ENCODE assay signal across 12 cellular contexts in genomic region chr1:26761217-26761616, GRCh38. TPM values are rescaled to one million over a fixed set of nuclear protein-coding genes. Genes with fewer than 3 reads are reported as not detected.
A peak's percentile ranks its signal among the peaks of the same experiment; 100 is the strongest.
DNase-seq lines count a peak whose midpoint lies in the region; ATAC-seq and TF ChIP-seq lines count a peak whose summit lies in the region.
"Had no signal": no experiment of that assay in that cellular context is flagged by ENCODE, and none has a peak within 500 bp of the region (broad histone marks: within the 10 kb centered on the region; RNA-seq: fewer than 3 reads in every experiment).

No MANE protein-coding gene starts in this region.

- H3K36me3 ChIP-seq in RWPE2 (ENCODE audit: low read depth) (peaks cover 96% of the 10 kb centered on the region), Karpas-422 (ENCODE audit: insufficient read depth, low read length) (peaks cover 51% of the 10 kb centered on the region)

- H3K27ac Mint-ChIP-seq in activated naive CD4-positive, alpha-beta T cell treated with anti-CD3 and anti-CD28 coated beads, Interleukin-2, amount 50 U/mL, for 24 hours, result peak overlapping the region; percentile 35
- no peak overlapping the region for H3K27ac Mint-ChIP-seq in activated naive CD4-positive, alpha-beta T cell treated with anti-CD3 and anti-CD28 coated beads for 36 hours
- H3K27ac Mint-ChIP-seq in stimulated activated effector memory CD8-positive, alpha-beta T cell treated with anti-CD3 and anti-CD28 coated beads, Interleukin-12 subunit alpha, Interleukin-12 subunit beta, amount 100 ng/mL, for 72 hours, result peak overlapping the region; percentile 86
- no peak overlapping the region for H3K27ac Mint-ChIP-seq in WTC11

- H3K4me3 Mint-ChIP-seq in activated naive CD4-positive, alpha-beta T cell treated with anti-CD3 and anti-CD28 coated beads, Interleukin-2, amount 50 U/mL, for 24 hours, result no peak overlapping the region
- no peak overlapping the region for H3K4me3 Mint-ChIP-seq in activated naive CD4-positive, alpha-beta T cell treated with anti-CD3 and anti-CD28 coated beads for 36 hours
- H3K4me3 Mint-ChIP-seq in stimulated activated effector memory CD8-positive, alpha-beta T cell treated with anti-CD3 and anti-CD28 coated beads, Interleukin-12 subunit alpha, Interleukin-12 subunit beta, amount 100 ng/mL, for 72 hours, result no peak overlapping the region
- H3K4me3 Mint-ChIP-seq in WTC11, result no peak overlapping the region

- H3K27me3 ChIP-seq in RWPE2 (ENCODE audit: insufficient read depth, poor library complexity, severe bottlenecking) (no peaks in the 10 kb centered on the region), Karpas-422 (ENCODE audit: low read length) (no peaks in the 10 kb centered on the region)
- H3K27me3 ChIP-seq: BLaER1 treated with 17β-estradiol and CSF1 and Interleukin-3, amounts not matched to agents 10 nM and 100 nM; heart left ventricle had no signal

- H3K9ac ChIP-seq in Karpas-422 (ENCODE audit: low read length), result no peak overlapping the region
- H3K9ac ChIP-seq: BLaER1 treated with 17β-estradiol and CSF1 and Interleukin-3, amounts not matched to agents 10 nM and 100 nM had no signal

- H3K9me3 Mint-ChIP-seq in activated naive CD4-positive, alpha-beta T cell treated with anti-CD3 and anti-CD28 coated beads, Interleukin-2, amount 50 U/mL, for 24 hours, result no peaks in the 10 kb centered on the region
- no peaks in the 10 kb centered on the region for H3K9me3 Mint-ChIP-seq in activated naive CD4-positive, alpha-beta T cell treated with anti-CD3 and anti-CD28 coated beads for 36 hours
- H3K9me3 Mint-ChIP-seq in stimulated activated effector memory CD8-positive, alpha-beta T cell treated with anti-CD3 and anti-CD28 coated beads, Interleukin-12 subunit alpha, Interleukin-12 subunit beta, amount 100 ng/mL, for 72 hours, result no peaks in the 10 kb centered on the region
- H3K9me3 Mint-ChIP-seq in WTC11, result no peaks in the 10 kb centered on the region

- no peak overlapping the region for H3K4me2 ChIP-seq in Karpas-422 (ENCODE audit: low read depth, low read length, poor library complexity, severe bottlenecking)
- H3K4me2 ChIP-seq: BLaER1 treated with 17β-estradiol and CSF1 and Interleukin-3, amounts not matched to agents 10 nM and 100 nM had no signal

- no peaks in the 10 kb centered on the region for H4K20me1 ChIP-seq in Karpas-422 (ENCODE audit: insufficient read depth, low read depth, low read length)

- H3K4me3 ChIP-seq in RWPE2 (ENCODE audit: severe bottlenecking) (no peak overlapping the region), fibroblast of pulmonary artery (replicated peaks; ENCODE audit: low read depth, low read length) (no peak overlapping the region), Karpas-422 (ENCODE audit: low read length) (no peak overlapping the region)
- H3K4me3 ChIP-seq: BLaER1 treated with 17β-estradiol and CSF1 and Interleukin-3, amounts not matched to agents 10 nM and 100 nM; heart left ventricle; skin epidermis had no signal

- POLR2A ChIA-PET in WTC11 (lab: Charles Lee), result no interaction called here

- DNase-seq in activated naive CD4-positive, alpha-beta T cell treated with anti-CD3 and anti-CD28 coated beads for 36 hours, result no peak
- DNase-seq in RWPE2 (ENCODE audit: low spot score) (no peak), fibroblast of pulmonary artery (ENCODE audit: low read depth) (no peak), NOMO-1 treated with dmso at 0.1 percent for 144 hours (lab: John Stamatoyannopoulos, UW; ENCODE audit: unreplicated experiment) (no peak), WTC11 (ENCODE audit: low spot score) (no peak), Karpas-422 (no peak)
- no peak for DNase-seq in stimulated activated effector memory CD8-positive, alpha-beta T cell treated with anti-CD3 and anti-CD28 coated beads, Interleukin-12 subunit alpha, Interleukin-12 subunit beta, amount 100 ng/mL, for 72 hours (ENCODE audit: low spot score in 2 of 2)
- DNase-seq: heart left ventricle, OCI-M1 had no signal

- H3K4me1 ChIP-seq in RWPE2 (ENCODE audit: insufficient read depth, poor library complexity, severe bottlenecking) (no peaks in the 10 kb centered on the region), Karpas-422 (ENCODE audit: low read length) (no peaks in the 10 kb centered on the region)
- H3K4me1 ChIP-seq: BLaER1 treated with 17β-estradiol and CSF1 and Interleukin-3, amounts not matched to agents 10 nM and 100 nM had no signal

- no peak overlapping the region for H2AFZ ChIP-seq in Karpas-422 (ENCODE audit: low read length)

- peaks cover 40% of the 10 kb centered on the region for H3K79me2 ChIP-seq in Karpas-422 (ENCODE audit: low read length)

- intact Hi-C loops in activated naive CD4-positive, alpha-beta T cell treated with anti-CD3 and anti-CD28 coated beads for 36 hours (cut with micrococcal nuclease), result no loop called here

- peak; percentile 23 for TF ChIP-seq CTCF in RWPE2 (IDR thresholded peaks at IDR 0.05; ENCODE audit: poor library complexity, severe bottlenecking)
- peak; percentile 16 for TF ChIP-seq CTCF in fibroblast of pulmonary artery (IDR thresholded peaks at IDR 0.05; ENCODE audit: low read length, missing control alignments)
- no peak for TF ChIP-seq CTCF in WTC11 (IDR thresholded peaks at IDR 0.05)

- H3K9me2 ChIP-seq in Karpas-422 (replicated peaks; ENCODE audit: insufficient read depth, low read length), result no peaks in the 10 kb centered on the region

- H3K9me3 ChIP-seq in RWPE2 (ENCODE audit: severe bottlenecking) (no peaks in the 10 kb centered on the region), Karpas-422 (ENCODE audit: low read length) (no peaks in the 10 kb centered on the region)
- H3K9me3 ChIP-seq: BLaER1 treated with 17β-estradiol and CSF1 and Interleukin-3, amounts not matched to agents 10 nM and 100 nM; heart left ventricle had no signal

- peaks cover 12% of the 10 kb centered on the region for H3K36me3 Mint-ChIP-seq in activated naive CD4-positive, alpha-beta T cell treated with anti-CD3 and anti-CD28 coated beads, Interleukin-2, amount 50 U/mL, for 24 hours
- H3K36me3 Mint-ChIP-seq in activated naive CD4-positive, alpha-beta T cell treated with anti-CD3 and anti-CD28 coated beads for 36 hours (ENCODE audit: low read depth), result peaks cover 52% of the 10 kb centered on the region
- peaks cover 100% of the 10 kb centered on the region for H3K36me3 Mint-ChIP-seq in stimulated activated effector memory CD8-positive, alpha-beta T cell treated with anti-CD3 and anti-CD28 coated beads, Interleukin-12 subunit alpha, Interleukin-12 subunit beta, amount 100 ng/mL, for 72 hours
- H3K36me3 Mint-ChIP-seq in WTC11, result peaks cover 63% of the 10 kb centered on the region

- H3K4me1 Mint-ChIP-seq in activated naive CD4-positive, alpha-beta T cell treated with anti-CD3 and anti-CD28 coated beads, Interleukin-2, amount 50 U/mL, for 24 hours, result peaks cover 27% of the 10 kb centered on the region
- H3K4me1 Mint-ChIP-seq in activated naive CD4-positive, alpha-beta T cell treated with anti-CD3 and anti-CD28 coated beads for 36 hours (ENCODE audit: low read depth), result peaks cover 7% of the 10 kb centered on the region
- H3K4me1 Mint-ChIP-seq in stimulated activated effector memory CD8-positive, alpha-beta T cell treated with anti-CD3 and anti-CD28 coated beads, Interleukin-12 subunit alpha, Interleukin-12 subunit beta, amount 100 ng/mL, for 72 hours, result peaks cover 12% of the 10 kb centered on the region
- peaks cover 5% of the 10 kb centered on the region for H3K4me1 Mint-ChIP-seq in WTC11

- ATAC-seq in RWPE2 (ENCODE audit: low read depth) (peak; percentile 36; the same call in 1 of the 3 replicates), WTC11 (no peak; the same call in 1 of the 2 replicates)
- ATAC-seq in stimulated activated effector memory CD8-positive, alpha-beta T cell treated with anti-CD3 and anti-CD28 coated beads, Interleukin-12 subunit alpha, Interleukin-12 subunit beta, amount 100 ng/mL, for 72 hours, result no peak

- H3K27ac ChIP-seq in RWPE2 (ENCODE audit: poor library complexity, severe bottlenecking) (no peak overlapping the region), Karpas-422 (ENCODE audit: low read length) (no peak overlapping the region)
- H3K27ac ChIP-seq: BLaER1 treated with 17β-estradiol and CSF1 and Interleukin-3, amounts not matched to agents 10 nM and 100 nM; heart left ventricle; skin epidermis had no signal

- no peaks in the 10 kb centered on the region for H3K27me3 Mint-ChIP-seq in activated naive CD4-positive, alpha-beta T cell treated with anti-CD3 and anti-CD28 coated beads, Interleukin-2, amount 50 U/mL, for 24 hours
- H3K27me3 Mint-ChIP-seq in activated naive CD4-positive, alpha-beta T cell treated with anti-CD3 and anti-CD28 coated beads for 36 hours (ENCODE audit: low read depth), result no peaks in the 10 kb centered on the region
- no peaks in the 10 kb centered on the region for H3K27me3 Mint-ChIP-seq in WTC11 (ENCODE audit: low read depth)

- CTCF ChIA-PET in activated naive CD4-positive, alpha-beta T cell treated with anti-CD3 and anti-CD28 coated beads for 36 hours (lab: Charles Lee), result interaction anchor here (1.0 to 1.2 kb wide), 3 partner anchors 17 to 62 kb away, joined by 3 to 4 read pairs (median 3); no protein-coding TSS in a partner anchor
- CTCF ChIA-PET in WTC11 (lab: Charles Lee), result interaction anchor here (0.8 to 0.9 kb wide), 2 partner anchors 28 to 159 kb away, joined by 3 read pairs; no protein-coding TSS in a partner anchor

TF ChIP-seq in WTC11, 78 proteins besides CTCF, POLR2A, EP300 and RAD21 (continues in another document):
- TF ChIP-seq EMX1 (CRISPR knock-in tag; IDR thresholded peaks at IDR 0.05) (no peak), FOXJ3 (CRISPR knock-in tag; IDR thresholded peaks at IDR 0.05; ENCODE audit: borderline replicate concordance) (no peak), E2F1 (CRISPR knock-in tag; IDR thresholded peaks at IDR 0.05) (no peak), ZNF423 (CRISPR knock-in tag; IDR thresholded peaks at IDR 0.05) (no peak), ZNF416 (CRISPR knock-in tag; IDR thresholded peaks at IDR 0.05) (no peak), SP1 (CRISPR knock-in tag; conservative IDR thresholded peaks at IDR 0.05) (no peak)
- TF ChIP-seq, protein P1, sequence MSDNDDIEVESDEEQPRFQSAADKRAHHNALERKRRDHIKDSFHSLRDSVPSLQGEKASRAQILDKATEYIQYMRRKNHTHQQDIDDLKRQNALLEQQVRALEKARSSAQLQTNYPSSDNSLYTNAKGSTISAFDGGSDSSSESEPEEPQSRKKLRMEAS (CRISPR knock-in tag; IDR thresholded peaks at IDR 0.05), result no peak

RNA-seq across cellular contexts. Expression of gene PIGV, which starts 26.5 kb away (rescaled TPM):
- total RNA-seq in activated naive CD4-positive, alpha-beta T cell treated with anti-CD3 and anti-CD28 coated beads for 36 hours, result 10 to 100 TPM; 10.6 to 11.2 TPM
- 13.1 to 15.0 TPM (median 13.7 TPM) in 3 replicates for total RNA-seq in WTC11 (2021)
- 5.8 and 15.7 TPM in 2 replicates for total RNA-seq in Karpas-422 (2014; rRNA removed; shearing (Covaris generic); ENCODE audit: low replicate concordance)

Comparison
In these comparisons a context has a peak if more than half of its experiments do, and no peak if none do; other contexts are left out.
1. H3K27ac Mint-ChIP-seq: peak in activated naive CD4-positive, alpha-beta T cell treated with anti-CD3 and anti-CD28 coated beads, Interleukin-2, amount 50 U/mL, for 24 hours (single experiment) and stimulated activated effector memory CD8-positive, alpha-beta T cell treated with anti-CD3 and anti-CD28 coated beads, Interleukin-12 subunit alpha, Interleukin-12 subunit beta, amount 100 ng/mL, for 72 hours (single experiment); none in activated naive CD4-positive, alpha-beta T cell treated with anti-CD3 and anti-CD28 coated beads for 36 hours (single experiment) and WTC11 (single experiment).